ENCODE assay signal across 8 cellular contexts in the genomic region with DNA sequence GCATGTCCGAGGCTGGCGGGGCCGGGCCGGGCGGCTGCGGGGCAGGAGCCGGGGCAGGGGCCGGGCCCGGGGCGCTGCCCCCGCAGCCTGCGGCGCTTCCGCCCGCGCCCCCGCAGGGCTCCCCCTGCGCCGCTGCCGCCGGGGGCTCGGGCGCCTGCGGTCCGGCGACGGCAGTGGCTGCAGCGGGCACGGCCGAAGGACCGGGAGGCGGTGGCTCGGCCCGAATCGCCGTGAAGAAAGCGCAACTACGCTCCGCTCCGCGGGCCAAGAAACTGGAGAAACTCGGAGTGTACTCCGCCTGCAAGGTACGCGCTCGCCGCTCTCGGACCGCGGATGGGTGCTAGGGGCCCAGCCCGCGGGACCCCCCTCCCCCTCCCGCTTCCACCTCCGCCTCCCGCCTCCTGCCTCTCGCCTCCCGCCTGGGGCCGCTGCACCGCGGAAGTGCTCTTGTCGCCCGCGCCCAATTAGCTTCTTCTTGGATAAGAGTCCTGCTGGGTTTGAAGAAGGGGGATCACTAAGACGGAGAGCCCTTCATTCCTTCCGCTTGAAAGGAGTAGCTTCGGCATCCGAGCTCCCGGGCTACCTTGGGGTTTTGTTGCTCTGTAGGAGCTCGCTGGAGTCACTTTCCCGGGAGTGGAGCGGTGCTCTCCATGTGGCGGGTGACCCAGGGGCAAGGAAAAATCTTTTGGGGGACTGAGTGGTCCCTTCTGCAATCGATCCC. TPM values are rescaled to one million over a fixed set of nuclear protein-coding genes. Genes with fewer than 3 reads are reported as not detected.
DNase-seq lines count a peak whose midpoint lies in the region; ATAC-seq and TF ChIP-seq lines count a peak whose summit lies in the region.

No MANE protein-coding gene starts in this region.

- intact Hi-C loops in head of caudate nucleus (cut with DNase I) = loop anchor here (5.0 to 10.0 kb wide), 2 partner anchors 93 to 144 kb away; a partner anchor contains a TSS

- no peak for TF ChIP-seq CTCF in osteoblast (IDR thresholded peaks at IDR 0.05; ENCODE audit: extremely low read depth, low read depth, low read length)
- peak in 1 of 5 experiments; percentile 30 for TF ChIP-seq CTCF in tibial nerve (IDR thresholded peaks at IDR 0.05)

- 0 to 1% methylated on average over 20 to 42 of the region's 73 CpGs for WGBS in tibial nerve, 2 donors

- H3K9me3 ChIP-seq in ES-I3 (ENCODE audit: control insufficient read depth, insufficient read depth, low read length) (no peaks in the 10 kb centered on the region), osteoblast (ENCODE audit: low read depth, low read length) (no peaks in the 10 kb centered on the region), tibial nerve (no peaks in the 10 kb centered on the region)

- H3K79me2 ChIP-seq in osteoblast (ENCODE audit: insufficient read depth, low read length) = peaks cover 3% of the 10 kb centered on the region

- H3K4me1 ChIP-seq in ES-I3 (ENCODE audit: insufficient read depth, low read length) (0 out of 2 replicates have a peak, but pooled peaks cover 5% of the 10 kb centered on the region), osteoblast (ENCODE audit: insufficient read depth, low read length) (peaks cover 16% of the 10 kb centered on the region), tibial nerve (peaks cover 0 to 48% (median 37%) of the 10 kb centered on the region in 4 donors)

- H3K4me3 Mint-ChIP-seq in activated naive CD8-positive, alpha-beta T cell treated with anti-CD3 and anti-CD28 coated beads, Interleukin-2, amount 10 ng/mL, durations not matched to agents 7 days and 5 days = peak overlapping the region; percentile 96

- H3K36me3 ChIP-seq in ES-I3 (ENCODE audit: insufficient read depth, low read length) (no peaks in the 10 kb centered on the region), osteoblast (ENCODE audit: insufficient read depth, low read length) (no peaks in the 10 kb centered on the region), tibial nerve (no peaks in the 10 kb centered on the region)

- H3K9ac ChIP-seq in ES-I3 (ENCODE audit: low read depth, low read length) = peak overlapping the region; percentile 55; the same call in 1 of the 2 replicates

- ATAC-seq in GM21619 (IDR thresholded peaks at IDR 0.05; ENCODE audit: unreplicated experiment) (peak; percentile 40), SK-N-SH treated with all-trans-retinoic acid at 6 μM for 48 hours (peak; percentile 54)
- peak; percentile 40 for ATAC-seq in activated naive CD8-positive, alpha-beta T cell treated with anti-CD3 and anti-CD28 coated beads, Interleukin-2, amount 10 ng/mL, durations not matched to agents 7 days and 5 days (ENCODE audit: low read depth)

- H3K9me3 Mint-ChIP-seq in activated naive CD8-positive, alpha-beta T cell treated with anti-CD3 and anti-CD28 coated beads, Interleukin-2, amount 10 ng/mL, durations not matched to agents 7 days and 5 days = no peaks in the 10 kb centered on the region

- H3K27me3 ChIP-seq in osteoblast (ENCODE audit: insufficient read depth, low read length) (no peaks in the 10 kb centered on the region), tibial nerve (no peaks in the 10 kb centered on the region)

- H3K27me3 Mint-ChIP-seq in activated naive CD8-positive, alpha-beta T cell treated with anti-CD3 and anti-CD28 coated beads, Interleukin-2, amount 10 ng/mL, durations not matched to agents 7 days and 5 days = no peaks in the 10 kb centered on the region

- no peak overlapping the region for H3K27ac ChIP-seq in osteoblast (ENCODE audit: low read depth, low read length)
- H3K27ac ChIP-seq in tibial nerve = peak overlapping the region; percentile 92 to 99 (median 98)

- H3K27ac Mint-ChIP-seq in activated naive CD8-positive, alpha-beta T cell treated with anti-CD3 and anti-CD28 coated beads, Interleukin-2, amount 10 ng/mL, durations not matched to agents 7 days and 5 days = peak overlapping the region; percentile 97

- H4K20me1 ChIP-seq in osteoblast (ENCODE audit: insufficient read depth, low read length) = no peaks in the 10 kb centered on the region

- POLR2A ChIA-PET in activated naive CD8-positive, alpha-beta T cell treated with anti-CD3 and anti-CD28 coated beads, Interleukin-2, amount 10 ng/mL, durations not matched to agents 7 days and 5 days (lab: Charles Lee) = interaction anchor here (0.6 to 5.0 kb wide), 19 partner anchors 15 to 157 kb away, joined by 3 to 77 read pairs (median 4); a partner anchor contains a TSS

- H3K4me2 ChIP-seq in osteoblast (ENCODE audit: insufficient read depth, low read length) = peak overlapping the region; percentile 97

- peak; percentile 50 for DNase-seq in Jurkat, Clone E6-1 (ENCODE audit: low read depth, low spot score)
- peak; percentile 82 for DNase-seq in activated naive CD8-positive, alpha-beta T cell treated with anti-CD3 and anti-CD28 coated beads, Interleukin-2, amount 10 ng/mL, durations not matched to agents 7 days and 5 days
- DNase-seq in head of caudate nucleus = peak; percentile 58 to 92 (median 82)
- peak; percentile 96 for DNase-seq in osteoblast (ENCODE audit: insufficient read length, low spot score, missing footprints)
- peak; percentile 65 to 68 for DNase-seq in tibial nerve (ENCODE audit: low spot score in 2 of 2)

- TF ChIP-seq POLR2A in tibial nerve (IDR thresholded peaks at IDR 0.05) = peak in 1 of 2 donors; percentile 41

- TF ChIP-seq EP300 in tibial nerve (IDR thresholded peaks at IDR 0.05) = peak in 1 of 2 donors; percentile 65

- peak overlapping the region; percentile 68 for H3K4me3 ChIP-seq in Jurkat, Clone E6-1 (ENCODE audit: low read length)
- H3K4me3 ChIP-seq in osteoblast (ENCODE audit: insufficient read depth, low read length) = peak overlapping the region; percentile 84
- H3K4me3 ChIP-seq in tibial nerve = peak overlapping the region; percentile 84 to 97 (median 88)

- H3K36me3 Mint-ChIP-seq in activated naive CD8-positive, alpha-beta T cell treated with anti-CD3 and anti-CD28 coated beads, Interleukin-2, amount 10 ng/mL, durations not matched to agents 7 days and 5 days = peaks cover 13% of the 10 kb centered on the region

- peak overlapping the region; percentile 77 for H2AFZ ChIP-seq in osteoblast (ENCODE audit: low read length)

- peaks cover 42% of the 10 kb centered on the region for H3K4me1 Mint-ChIP-seq in activated naive CD8-positive, alpha-beta T cell treated with anti-CD3 and anti-CD28 coated beads, Interleukin-2, amount 10 ng/mL, durations not matched to agents 7 days and 5 days

TF ChIP-seq in SK-N-SH treated with all-trans-retinoic acid at 6 μM for 48 hours, 23 proteins besides CTCF, POLR2A, EP300 and RAD21:
- peak; percentile 33; the same call in 1 of the 2 replicates for TF ChIP-seq ZNF70 (CRISPR knock-in tag; IDR thresholded peaks at IDR 0.05)
- TF ChIP-seq, protein P1, sequence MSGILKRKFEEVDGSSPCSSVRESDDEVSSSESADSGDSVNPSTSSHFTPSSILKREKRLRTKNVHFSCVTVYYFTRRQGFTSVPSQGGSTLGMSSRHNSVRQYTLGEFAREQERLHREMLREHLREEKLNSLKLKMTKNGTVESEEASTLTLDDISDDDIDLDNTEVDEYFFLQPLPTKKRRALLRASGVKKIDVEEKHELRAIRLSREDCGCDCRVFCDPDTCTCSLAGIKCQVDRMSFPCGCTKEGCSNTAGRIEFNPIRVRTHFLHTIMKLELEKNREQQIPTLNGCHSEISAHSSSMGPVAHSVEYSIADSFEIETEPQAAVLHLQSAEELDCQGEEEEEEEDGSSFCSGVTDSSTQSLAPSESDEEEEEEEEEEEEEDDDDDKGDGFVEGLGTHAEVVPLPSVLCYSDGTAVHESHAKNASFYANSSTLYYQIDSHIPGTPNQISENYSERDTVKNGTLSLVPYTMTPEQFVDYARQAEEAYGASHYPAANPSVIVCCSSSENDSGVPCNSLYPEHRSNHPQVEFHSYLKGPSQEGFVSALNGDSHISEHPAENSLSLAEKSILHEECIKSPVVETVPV (CRISPR knock-in tag; IDR thresholded peaks at IDR 0.05) = no peak
- peak; percentile 100 for TF ChIP-seq ZFP3 (CRISPR knock-in tag; IDR thresholded peaks at IDR 0.05)

RNA-seq across cellular contexts. Expression of a gene that starts 0.4 kb away (rescaled TPM):
- 11.3 TPM for polyA plus RNA-seq in Jurkat, Clone E6-1 (2012; ENCODE audit: insufficient read depth, insufficient read length)
- 100 to 1,000 TPM in 1 of 2 experiments, 10 to 100 TPM in 1; 97.8 to 108 TPM for total RNA-seq in activated naive CD8-positive, alpha-beta T cell treated with anti-CD3 and anti-CD28 coated beads, Interleukin-2, amount 10 ng/mL, durations not matched to agents 7 days and 5 days
- total RNA-seq in osteoblast (11.8 and 15.9 TPM in 2 replicates), tibial nerve (10 to 100 TPM; 34.5 to 87.2 (median 60.1) TPM)

RNA-seq across cellular contexts. Expression of a gene that starts 28.6 kb away (rescaled TPM):
- not detected for polyA plus RNA-seq in Jurkat, Clone E6-1 (2012; ENCODE audit: insufficient read depth, insufficient read length)
- total RNA-seq in activated naive CD8-positive, alpha-beta T cell treated with anti-CD3 and anti-CD28 coated beads, Interleukin-2, amount 10 ng/mL, durations not matched to agents 7 days and 5 days = not detected
- total RNA-seq in osteoblast = not detected in 2 replicates
- total RNA-seq in tibial nerve = not detected
